26 cellular contexts compared by ENCODE assay signal in genomic region chr5:138109463-138110265, GRCh38. TPM values are rescaled to one million over a fixed set of nuclear protein-coding genes. Genes with fewer than 3 reads are reported as not detected.
A peak's percentile ranks its signal among the peaks of the same experiment; 100 is the strongest.
DNase-seq lines count a peak whose midpoint lies in the region; TF ChIP-seq lines count a peak whose summit lies in the region.
"Had no signal": no experiment of that assay in that cellular context is flagged by ENCODE, and none has a peak within 500 bp of the region (broad histone marks: within the 10 kb centered on the region; RNA-seq: fewer than 3 reads in every experiment).

No MANE protein-coding gene starts in this region.

- H3K4me3 ChIP-seq in mammary epithelial cell (replicated peaks in 1 of 3; ENCODE audit: insufficient read depth in 1 of 3, low read depth in 2 of 3, low read length in 3 of 3) (no peak overlapping the region), epithelial cell of esophagus (ENCODE audit: low read length) (no peak overlapping the region), BE2C (ENCODE audit: low read depth, low read length) (no peak overlapping the region), Karpas-422 (ENCODE audit: low read length) (no peak overlapping the region)
- H3K4me3 ChIP-seq: mucosa of descending colon, psoas muscle, smooth muscle cell, transverse colon had no signal

- CTCF ChIA-PET in mammary epithelial cell (lab: Charles Lee; ENCODE audit: low non-redundant PET), result interaction anchor here (0.6 kb wide), 1 partner anchor 917 kb away, joined by 5 read pairs; no protein-coding TSS in a partner anchor
- CTCF ChIA-PET in MCF 10A (lab: Yijun Ruan, JAX), result interaction anchor here (0.7 to 2.7 kb wide), 9 partner anchors 13 to 244 kb away, joined by 3 to 18 read pairs (median 4); no protein-coding TSS in a partner anchor

- H4K20me1 ChIP-seq in mammary epithelial cell (ENCODE audit: insufficient read depth, low read length) (no peaks in the 10 kb centered on the region), Karpas-422 (ENCODE audit: insufficient read depth, low read depth, low read length) (no peaks in the 10 kb centered on the region)

- no peaks in the 10 kb centered on the region for H3K9me2 ChIP-seq in Karpas-422 (replicated peaks; ENCODE audit: insufficient read depth, low read length)

- peaks cover 5% of the 10 kb centered on the region for H3K4me1 Mint-ChIP-seq in MCF 10A (ENCODE audit: insufficient read depth, unreplicated experiment)
- H3K4me1 Mint-ChIP-seq: activated naive CD4-positive, alpha-beta T cell treated with anti-CD3 and anti-CD28 coated beads, Interleukin-2, amount 50 U/mL, for 24 hours; CD4-positive, CD25-positive, alpha-beta regulatory T cell had no signal

- H2AFZ ChIP-seq in mammary epithelial cell (ENCODE audit: low read depth, low read length) (no peak overlapping the region), Karpas-422 (ENCODE audit: low read length) (no peak overlapping the region)

- H3K27ac Mint-ChIP-seq in MCF 10A (ENCODE audit: low read depth, unreplicated experiment), result no peak overlapping the region
- H3K27ac Mint-ChIP-seq: activated naive CD4-positive, alpha-beta T cell treated with anti-CD3 and anti-CD28 coated beads, Interleukin-2, amount 50 U/mL, for 24 hours; activated T-cell treated with anti-CD3 and anti-CD28 coated beads, Interleukin-2, amount 50 U/mL, for 72 hours; brain; CD4-positive, CD25-positive, alpha-beta regulatory T cell; stimulated activated naive CD8-positive, alpha-beta T cell treated with anti-CD3 and anti-CD28 coated beads, Interleukin-15, Interleukin-2, amounts not matched to agents 100 ng/mL and 50 ng/mL, for 24 hours had no signal

- POLR2A ChIA-PET in MCF 10A (lab: Yijun Ruan, JAX), result interaction anchor here (0.5 kb wide), 1 partner anchor 335 kb away, joined by 4 read pairs; no protein-coding TSS in a partner anchor

- WGBS in mammary epithelial cell (ENCODE audit: low coverage, missing lambda C conversion rate), result 80% methylated on average over 1 of the region's 1 CpG

- no peaks in the 10 kb centered on the region for H3K36me3 Mint-ChIP-seq in MCF 10A (ENCODE audit: insufficient read depth, unreplicated experiment)
- H3K36me3 Mint-ChIP-seq: activated naive CD4-positive, alpha-beta T cell treated with anti-CD3 and anti-CD28 coated beads, Interleukin-2, amount 50 U/mL, for 24 hours; brain; CD4-positive, CD25-positive, alpha-beta regulatory T cell had no signal

- H3K36me3 ChIP-seq in mammary epithelial cell (ENCODE audit: insufficient read depth, low read length), result no peaks in the 10 kb centered on the region
- H3K36me3 ChIP-seq in BE2C, result no peaks in the 10 kb centered on the region
- H3K36me3 ChIP-seq in Karpas-422 (ENCODE audit: insufficient read depth, low read length), result no peaks in the 10 kb centered on the region
- H3K36me3 ChIP-seq: transverse colon had no signal

- DNase-seq in mammary epithelial cell, result peak; percentile 23
- no peak for DNase-seq in MCF 10A (ENCODE audit: unreplicated experiment)
- DNase-seq in M059J (ENCODE audit: low read depth), result peak; percentile 69
- peak; percentile 11 for DNase-seq in epithelial cell of esophagus (ENCODE audit: low read depth)
- DNase-seq in stromal cell of bone marrow (ENCODE audit: low read depth), result peak; percentile 15
- no peak for DNase-seq in BE2C
- no peak for DNase-seq in Karpas-422
- no peak for DNase-seq in posterior vena cava (ENCODE audit: low spot score)
- DNase-seq: activated CD4-positive, alpha-beta T cell treated with anti-CD3 and anti-CD28 coated beads for 1 hour; activated T-cell treated with anti-CD3 and anti-CD28 coated beads, Interleukin-2, amount 50 U/mL, for 72 hours; CD4-positive, CD25-positive, alpha-beta regulatory T cell; DND-41; HCEC 1CT; mucosa of descending colon; NCI-H2227 treated with DMSO at 0.1 percent for 48 hours; psoas muscle; Right ventricle myocardium superior; stimulated activated CD4-positive, alpha-beta T cell treated with anti-CD3 and anti-CD28 coated beads, Interleukin-4, amount 100 ng/mL, for 1 hour; transverse colon had no signal

- H3K27me3 ChIP-seq in mammary epithelial cell (ENCODE audit: insufficient read depth, low read length) (no peaks in the 10 kb centered on the region), BE2C (no peaks in the 10 kb centered on the region), Karpas-422 (ENCODE audit: low read length) (no peaks in the 10 kb centered on the region)

- intact Hi-C loops in mammary epithelial cell (cut with micrococcal nuclease) (no loop called here), MCF 10A (cut with micrococcal nuclease) (loop anchor here (2.0 kb wide), 1 partner anchor 33 kb away; no protein-coding TSS in a partner anchor), posterior vena cava (cut with DNase I) (no loop called here)

- H3K9me3 ChIP-seq in mammary epithelial cell (replicated peaks; ENCODE audit: insufficient read depth, low read length) (no peaks in the 10 kb centered on the region), BE2C (no peaks in the 10 kb centered on the region), Karpas-422 (ENCODE audit: low read length) (no peaks in the 10 kb centered on the region)
- H3K9me3 ChIP-seq: mucosa of descending colon, psoas muscle, transverse colon had no signal

- no peak for TF ChIP-seq CTCF in mammary epithelial cell (conservative IDR thresholded peaks at IDR 0.05 in 1 of 2, IDR thresholded peaks at IDR 0.05 in 1 of 2; ENCODE audit: extremely low read depth in 1 of 2, insufficient read depth in 1 of 2, low read depth in 1 of 2, low read length in 2 of 2)
- no peak for TF ChIP-seq CTCF in MCF 10A (IDR thresholded peaks at IDR 0.05; ENCODE audit: unreplicated experiment)
- TF ChIP-seq CTCF in epithelial cell of esophagus (IDR thresholded peaks at IDR 0.05; ENCODE audit: insufficient read depth, low read depth, low read length, missing control alignments), result no peak
- TF ChIP-seq CTCF in BE2C (IDR thresholded peaks at IDR 0.05; ENCODE audit: low read depth, low read length), result no peak

- H3K27me3 Mint-ChIP-seq in MCF 10A (ENCODE audit: insufficient read depth, unreplicated experiment), result peaks cover 39% of the 10 kb centered on the region
- H3K27me3 Mint-ChIP-seq: activated naive CD4-positive, alpha-beta T cell treated with anti-CD3 and anti-CD28 coated beads, Interleukin-2, amount 50 U/mL, for 24 hours; brain had no signal

- in situ Hi-C loops in mammary epithelial cell (cut with MboI; ENCODE audit: low sequenced_read_pairs in 2 of 2), result no loop called here

- H3K4me1 ChIP-seq in mammary epithelial cell (ENCODE audit: insufficient read depth, low read length) (peaks cover 6% of the 10 kb centered on the region), BE2C (no peaks in the 10 kb centered on the region; the same call in 1 of the 2 replicates), Karpas-422 (ENCODE audit: low read length) (no peaks in the 10 kb centered on the region)
- H3K4me1 ChIP-seq: psoas muscle had no signal

- no TSS peak for BruUV-seq in mammary epithelial cell (replicated peaks; lab: Mats Ljungman, UMichigan)
- BruUV-seq in MCF 10A (replicated peaks; lab: Mats Ljungman, UMichigan), result no TSS peak

- H3K9me3 Mint-ChIP-seq in MCF 10A (ENCODE audit: unreplicated experiment), result no peaks in the 10 kb centered on the region
- H3K9me3 Mint-ChIP-seq: activated naive CD4-positive, alpha-beta T cell treated with anti-CD3 and anti-CD28 coated beads, Interleukin-2, amount 50 U/mL, for 24 hours; activated T-cell treated with anti-CD3 and anti-CD28 coated beads, Interleukin-2, amount 50 U/mL, for 72 hours; brain; neural crest cell; stimulated activated naive CD8-positive, alpha-beta T cell treated with anti-CD3 and anti-CD28 coated beads, Interleukin-15, Interleukin-2, amounts not matched to agents 100 ng/mL and 50 ng/mL, for 24 hours had no signal

- no peak overlapping the region for H3K9ac ChIP-seq in mammary epithelial cell (ENCODE audit: insufficient read depth, low read length)
- no peak overlapping the region for H3K9ac ChIP-seq in Karpas-422 (ENCODE audit: low read length)

- no peak overlapping the region for H3K4me3 Mint-ChIP-seq in MCF 10A (ENCODE audit: unreplicated experiment)
- H3K4me3 Mint-ChIP-seq: activated naive CD4-positive, alpha-beta T cell treated with anti-CD3 and anti-CD28 coated beads, Interleukin-2, amount 50 U/mL, for 24 hours; activated T-cell treated with anti-CD3 and anti-CD28 coated beads, Interleukin-2, amount 50 U/mL, for 72 hours; brain; CD4-positive, CD25-positive, alpha-beta regulatory T cell; neural crest cell; stimulated activated naive CD8-positive, alpha-beta T cell treated with anti-CD3 and anti-CD28 coated beads, Interleukin-15, Interleukin-2, amounts not matched to agents 100 ng/mL and 50 ng/mL, for 24 hours had no signal

- dilution Hi-C loops in mammary epithelial cell (cut with HindIII; ENCODE audit: low sequenced_read_pairs), result loop anchor here (5.0 kb wide), 1 partner anchor 73 kb away; no protein-coding TSS in a partner anchor

- H3K27ac ChIP-seq in mammary epithelial cell (ENCODE audit: insufficient read depth, low read depth, low read length) (no peak overlapping the region), Karpas-422 (ENCODE audit: low read length) (no peak overlapping the region)
- H3K27ac ChIP-seq: psoas muscle, transverse colon had no signal

- H3K4me2 ChIP-seq in mammary epithelial cell (ENCODE audit: insufficient read depth, low read depth, low read length) (no peak overlapping the region), Karpas-422 (ENCODE audit: low read depth, low read length, poor library complexity, severe bottlenecking) (no peak overlapping the region)
- H3K4me2 ChIP-seq: smooth muscle cell had no signal

- no peaks in the 10 kb centered on the region for H3K79me2 ChIP-seq in mammary epithelial cell (ENCODE audit: insufficient read depth, low read length)
- H3K79me2 ChIP-seq in Karpas-422 (ENCODE audit: low read length), result no peaks in the 10 kb centered on the region

RNA-seq across cellular contexts. Expression of gene WNT8A, which starts 25.8 kb away (rescaled TPM):
- total RNA-seq in mammary epithelial cell (not detected), MCF 10A (2022) (not detected in 2 replicates), posterior vena cava (not detected)
- polyA plus RNA-seq in mammary epithelial cell, result not detected
- polyA minus RNA-seq in mammary epithelial cell, result not detected
- total RNA-seq in M059J (2014; rRNA removed; shearing (Covaris generic)), result 0.12 and 0.54 TPM in 2 replicates
- polyA plus RNA-seq in BE2C (2012; ENCODE audit: insufficient read depth, insufficient read length, low read depth), result not detected
- not detected in 2 replicates for total RNA-seq in Karpas-422 (2014; rRNA removed; shearing (Covaris generic); ENCODE audit: low replicate concordance)
- total RNA-seq: activated T-cell treated with anti-CD3 and anti-CD28 coated beads, Interleukin-2, amount 50 U/mL, for 72 hours; CD4-positive, CD25-positive, alpha-beta regulatory T cell; fibroblast of lung; liver; mucosa of descending colon; neural crest cell; psoas muscle; Right ventricle myocardium superior; smooth muscle cell; transverse colon had no signal
- polyA plus RNA-seq: CD4-positive, CD25-positive, alpha-beta regulatory T cell; fibroblast of lung; liver; psoas muscle; smooth muscle cell had no signal

RNA-seq across cellular contexts. Expression of gene NME5, which starts 29.6 kb away (rescaled TPM):
- total RNA-seq in mammary epithelial cell (1 to 10 TPM; 1.6 to 5.5 TPM), MCF 10A (2022) (1.0 TPM in 1 of 2 replicates, not detected in the other), posterior vena cava (1 to 10 TPM; 1.5 to 2.3 TPM)
- 0.88 TPM for polyA plus RNA-seq in mammary epithelial cell
- polyA minus RNA-seq in mammary epithelial cell, result not detected
- total RNA-seq in M059J (2014; rRNA removed; shearing (Covaris generic)), result 0.25 and 1.8 TPM in 2 replicates
- polyA plus RNA-seq in BE2C (2012; ENCODE audit: insufficient read depth, insufficient read length, low read depth), result 0.49 TPM
- total RNA-seq in Karpas-422 (2014; rRNA removed; shearing (Covaris generic); ENCODE audit: low replicate concordance), result 1.3 and 2.0 TPM in 2 replicates
- total RNA-seq: activated T-cell treated with anti-CD3 and anti-CD28 coated beads, Interleukin-2, amount 50 U/mL, for 72 hours; CD4-positive, CD25-positive, alpha-beta regulatory T cell; transverse colon had no signal
- polyA plus RNA-seq: CD4-positive, CD25-positive, alpha-beta regulatory T cell had no signal

Comparison
In these comparisons a context has a peak if more than half of its experiments do, and no peak if none do; other contexts are left out.
1. DNase-seq: peak in mammary epithelial cell (single experiment), M059J (single experiment), epithelial cell of esophagus (single experiment) and stromal cell of bone marrow (single experiment); none in MCF 10A (single experiment), BE2C (single experiment), Karpas-422 (single experiment) and posterior vena cava (single experiment).